27 cellular contexts compared by ENCODE assay signal in genomic region chr1:69738458-69738857, GRCh38.
A peak's percentile ranks its signal among the peaks of the same experiment; 100 is the strongest.
DNase-seq lines count a peak whose midpoint lies in the region; ATAC-seq, FAIRE-seq and TF ChIP-seq lines count a peak whose summit lies in the region.
"Had no signal": no experiment of that assay in that cellular context is flagged by ENCODE, and none has a peak within 500 bp of the region (broad histone marks: within the 10 kb centered on the region; RNA-seq: fewer than 3 reads in every experiment).

No MANE protein-coding gene starts in this region.

- H3K27ac Mint-ChIP-seq in astrocyte (ENCODE audit: unreplicated experiment) = no peak overlapping the region
- H3K27ac Mint-ChIP-seq in mesothelial cell of epicardium = peak overlapping the region; percentile 27
- no peak overlapping the region for H3K27ac Mint-ChIP-seq in stimulated activated naive B cell treated with anti-CD40 and anti-IgM and Interleukin-4, amounts not matched to agents 10 μg/mL and 1 μg/mL and 100 μg/mL, for 72 hours
- H3K27ac Mint-ChIP-seq: activated CD8-positive, alpha-beta T cell treated with anti-CD3 and anti-CD28 coated beads for 36 hours; activated naive CD4-positive, alpha-beta T cell treated with anti-CD3 and anti-CD28 coated beads, Interleukin-2, amount 50 U/mL, for 72 hours had no signal

- H3K9me3 Mint-ChIP-seq in astrocyte (ENCODE audit: unreplicated experiment) (peaks cover 7% of the 10 kb centered on the region), mesothelial cell of epicardium (peaks cover 15% of the 10 kb centered on the region)
- no peaks in the 10 kb centered on the region for H3K9me3 Mint-ChIP-seq in stimulated activated naive B cell treated with anti-CD40 and anti-IgM and Interleukin-4, amounts not matched to agents 10 μg/mL and 1 μg/mL and 100 μg/mL, for 72 hours
- H3K9me3 Mint-ChIP-seq: activated naive CD4-positive, alpha-beta T cell treated with anti-CD3 and anti-CD28 coated beads, Interleukin-2, amount 50 U/mL, for 72 hours had no signal

- H3K4me1 Mint-ChIP-seq in astrocyte (ENCODE audit: low read depth, unreplicated experiment) = peaks cover 11% of the 10 kb centered on the region
- peaks cover 31% of the 10 kb centered on the region for H3K4me1 Mint-ChIP-seq in mesothelial cell of epicardium
- no peaks in the 10 kb centered on the region for H3K4me1 Mint-ChIP-seq in stimulated activated naive B cell treated with anti-CD40 and anti-IgM and Interleukin-4, amounts not matched to agents 10 μg/mL and 1 μg/mL and 100 μg/mL, for 72 hours

- H3K36me3 Mint-ChIP-seq in astrocyte (ENCODE audit: low read depth, unreplicated experiment) = no peaks in the 10 kb centered on the region
- H3K36me3 Mint-ChIP-seq in mesothelial cell of epicardium = peaks cover 6% of the 10 kb centered on the region
- no peaks in the 10 kb centered on the region for H3K36me3 Mint-ChIP-seq in stimulated activated naive B cell treated with anti-CD40 and anti-IgM and Interleukin-4, amounts not matched to agents 10 μg/mL and 1 μg/mL and 100 μg/mL, for 72 hours
- H3K36me3 Mint-ChIP-seq: activated naive CD4-positive, alpha-beta T cell treated with anti-CD3 and anti-CD28 coated beads, Interleukin-2, amount 50 U/mL, for 72 hours had no signal

- no peaks in the 10 kb centered on the region for H4K20me1 ChIP-seq in astrocyte (ENCODE audit: insufficient read depth, low read length)

- H3K36me3 ChIP-seq in astrocyte (ENCODE audit: insufficient read depth, low read length) (no peaks in the 10 kb centered on the region), ectodermal cell (ENCODE audit: control insufficient read depth, insufficient read depth, low read length) (no peaks in the 10 kb centered on the region)
- H3K36me3 ChIP-seq: MG63, SJSA1, upper lobe of left lung had no signal

- no peak for FAIRE-seq in astrocyte (lab: Jason Lieb, UNC)
- FAIRE-seq: HTR-8/SVneo, small intestine had no signal

- H2AFZ ChIP-seq in astrocyte (ENCODE audit: low read depth, low read length) = no peak overlapping the region

- H3K4me2 ChIP-seq in astrocyte (ENCODE audit: low read length) = no peak overlapping the region

- H3K27me3 Mint-ChIP-seq in astrocyte (ENCODE audit: low read depth, unreplicated experiment) (no peaks in the 10 kb centered on the region), mesothelial cell of epicardium (ENCODE audit: low read depth) (no peaks in the 10 kb centered on the region)
- no peaks in the 10 kb centered on the region for H3K27me3 Mint-ChIP-seq in stimulated activated naive B cell treated with anti-CD40 and anti-IgM and Interleukin-4, amounts not matched to agents 10 μg/mL and 1 μg/mL and 100 μg/mL, for 72 hours
- H3K27me3 Mint-ChIP-seq: activated CD8-positive, alpha-beta T cell treated with anti-CD3 and anti-CD28 coated beads for 36 hours had no signal

- peak; percentile 6 for DNase-seq in astrocyte (ENCODE audit: low read depth)
- DNase-seq in mesothelial cell of epicardium (ENCODE audit: low spot score in 2 of 2, unreplicated experiment in 2 of 2) = no peak
- no peak for DNase-seq in stimulated activated naive B cell treated with anti-CD40 and anti-IgM and Interleukin-4, amounts not matched to agents 10 μg/mL and 1 μg/mL and 100 μg/mL, for 72 hours
- DNase-seq in SW480 (ENCODE audit: low spot score) = no peak
- DNase-seq in D341Med (ENCODE audit: low spot score) = no peak
- DNase-seq in cerebellar nuclear complex (lab: John Stamatoyannopoulos, UW) = no peak
- DNase-seq: activated CD4-positive, CD25-positive, alpha-beta regulatory T cell treated with anti-CD3 and anti-CD28 coated beads, Interleukin-2, amount 50 U/mL, for 72 hours; activated CD8-positive, alpha-beta T cell treated with anti-CD3 and anti-CD28 coated beads for 36 hours; Caco-2; DMS79; GF-D8; head of caudate nucleus; KG1; MG63; NCI-H1417 treated with DMSO at 0.1 percent for 48 hours; NCI-H2081 treated with DMSO at 0.1 percent for 48 hours; NCI-H82; retina; small intestine; stimulated activated CD4-positive, alpha-beta T cell treated with anti-CD3 and anti-CD28 coated beads, Interleukin-2, amount 100 ng/mL, for 24 hours; upper lobe of left lung had no signal

- H3K27ac ChIP-seq in astrocyte (ENCODE audit: low read depth, low read length) (no peak overlapping the region), ectodermal cell (ENCODE audit: insufficient read depth, low read depth, low read length, poor library complexity, severe bottlenecking) (peak overlapping the region; percentile 78)
- H3K27ac ChIP-seq: epithelial cell of prostate, SJSA1, upper lobe of left lung had no signal

- H3K79me2 ChIP-seq in astrocyte (ENCODE audit: insufficient read depth, low read length) = no peaks in the 10 kb centered on the region

- TF ChIP-seq CTCF in astrocyte (IDR thresholded peaks at IDR 0.05; ENCODE audit: insufficient read depth, low read depth, low read length) (no peak), mesothelial cell of epicardium (IDR thresholded peaks at IDR 0.05; ENCODE audit: unreplicated experiment) (no peak)

- 55 to 62% methylated on average over 1 of the region's 2 CpGs for WGBS in ectodermal cell, 2 experiments

- H3K27me3 ChIP-seq in astrocyte (ENCODE audit: insufficient read depth, low read length) (no peaks in the 10 kb centered on the region), ectodermal cell (ENCODE audit: control insufficient read depth, insufficient read depth, low read length, poor library complexity, severe bottlenecking) (no peaks in the 10 kb centered on the region)
- H3K27me3 ChIP-seq: upper lobe of left lung had no signal

- H3K4me1 ChIP-seq in astrocyte (ENCODE audit: insufficient read depth, low read length) = no peaks in the 10 kb centered on the region
- peaks cover 14% of the 10 kb centered on the region for H3K4me1 ChIP-seq in ectodermal cell (ENCODE audit: control insufficient read depth, insufficient read depth, low read length)
- H3K4me1 ChIP-seq: Caco-2, SJSA1, upper lobe of left lung had no signal

- H3K4me3 Mint-ChIP-seq in astrocyte (ENCODE audit: unreplicated experiment) (no peak overlapping the region), mesothelial cell of epicardium (no peak overlapping the region)
- no peak overlapping the region for H3K4me3 Mint-ChIP-seq in stimulated activated naive B cell treated with anti-CD40 and anti-IgM and Interleukin-4, amounts not matched to agents 10 μg/mL and 1 μg/mL and 100 μg/mL, for 72 hours
- H3K4me3 Mint-ChIP-seq: activated CD8-positive, alpha-beta T cell treated with anti-CD3 and anti-CD28 coated beads for 36 hours had no signal

- H3K9me3 ChIP-seq in astrocyte (ENCODE audit: insufficient read depth, low read depth, low read length) (no peaks in the 10 kb centered on the region), ectodermal cell (ENCODE audit: control insufficient read depth, low read length) (peaks cover 4% of the 10 kb centered on the region)
- H3K9me3 ChIP-seq: Caco-2, MG63, SJSA1, upper lobe of left lung had no signal

- H3K9ac ChIP-seq in astrocyte (ENCODE audit: low read length) = no peak overlapping the region

- no peak for ATAC-seq in stimulated activated naive B cell treated with anti-CD40 and anti-IgM and Interleukin-4, amounts not matched to agents 10 μg/mL and 1 μg/mL and 100 μg/mL, for 72 hours (replicated peaks)
- ATAC-seq: activated CD8-positive, alpha-beta T cell treated with anti-CD3 and anti-CD28 coated beads for 36 hours; activated naive CD4-positive, alpha-beta T cell treated with anti-CD3 and anti-CD28 coated beads, Interleukin-2, amount 50 U/mL, for 72 hours had no signal

- no peak overlapping the region for H3K4me3 ChIP-seq in astrocyte (ENCODE audit: insufficient read depth, low read depth, low read length)
- H3K4me3 ChIP-seq in ectodermal cell (ENCODE audit: insufficient read depth, low read depth, low read length) = no peak overlapping the region
- H3K4me3 ChIP-seq: lung, MG63, SJSA1, upper lobe of left lung had no signal
